Comparison of ENCODE assay signal across 3 cellular contexts in the genomic region with DNA sequence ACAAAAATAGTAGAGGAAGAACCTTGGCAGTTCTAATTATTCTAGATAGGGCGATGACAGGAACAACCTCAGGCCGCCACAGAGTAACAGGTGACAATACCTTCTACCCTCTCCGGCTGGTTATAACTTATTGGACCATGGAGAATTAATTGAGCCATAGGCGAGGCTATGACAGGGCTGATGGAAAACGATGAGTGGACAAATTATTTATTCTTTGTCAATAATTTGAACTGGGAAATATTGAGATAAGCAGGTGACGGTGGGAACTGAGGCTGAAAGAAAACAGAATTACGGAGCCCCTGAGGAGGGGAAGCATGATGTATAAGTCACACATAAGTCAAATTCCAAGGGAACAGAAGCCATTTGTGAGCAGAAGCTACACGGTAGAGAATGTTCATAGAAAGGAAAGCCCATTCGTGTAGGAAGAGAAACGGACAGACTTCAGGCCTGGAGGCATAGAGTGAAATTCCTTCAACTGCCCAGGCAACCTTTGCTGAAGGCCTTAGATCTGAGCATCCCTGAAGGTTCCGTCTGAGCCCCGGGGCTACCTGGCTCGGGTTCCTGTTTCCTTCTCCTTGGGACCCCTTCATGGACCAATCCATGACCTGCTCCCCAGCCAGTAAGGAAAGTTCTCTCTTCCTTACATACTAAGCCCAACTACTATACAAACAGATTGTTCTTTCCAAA.
TF ChIP-seq lines count a peak whose summit lies in the region.

No MANE protein-coding gene starts in this region.

TF ChIP-seq in HepG2, 621 proteins besides CTCF, POLR2A, EP300 and RAD21:
- TF ChIP-seq, protein P1, sequence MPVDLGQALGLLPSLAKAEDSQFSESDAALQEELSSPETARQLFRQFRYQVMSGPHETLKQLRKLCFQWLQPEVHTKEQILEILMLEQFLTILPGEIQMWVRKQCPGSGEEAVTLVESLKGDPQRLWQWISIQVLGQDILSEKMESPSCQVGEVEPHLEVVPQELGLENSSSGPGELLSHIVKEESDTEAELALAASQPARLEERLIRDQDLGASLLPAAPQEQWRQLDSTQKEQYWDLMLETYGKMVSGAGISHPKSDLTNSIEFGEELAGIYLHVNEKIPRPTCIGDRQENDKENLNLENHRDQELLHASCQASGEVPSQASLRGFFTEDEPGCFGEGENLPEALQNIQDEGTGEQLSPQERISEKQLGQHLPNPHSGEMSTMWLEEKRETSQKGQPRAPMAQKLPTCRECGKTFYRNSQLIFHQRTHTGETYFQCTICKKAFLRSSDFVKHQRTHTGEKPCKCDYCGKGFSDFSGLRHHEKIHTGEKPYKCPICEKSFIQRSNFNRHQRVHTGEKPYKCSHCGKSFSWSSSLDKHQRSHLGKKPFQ (CRISPR knock-in tag; IDR thresholded peaks at IDR 0.05; ENCODE audit: insufficient replicate concordance) = no peak
- peak; percentile 45 for TF ChIP-seq MAFF (IDR thresholded peaks at IDR 0.05; ENCODE audit: low read depth, low read length)
- TF ChIP-seq MAFK (conservative IDR thresholded peaks at IDR 0.05 in 1 of 2, IDR thresholded peaks at IDR 0.05 in 1 of 2; ENCODE audit: low read length in 2 of 2) = peak; percentile 70 to 71
TF ChIP-seq in HepG2: peak in this region for 2.

TF ChIP-seq in IMR-90, 13 proteins besides CTCF, POLR2A, EP300 and RAD21:
- TF ChIP-seq MAFK (IDR thresholded peaks at IDR 0.05; ENCODE audit: low read depth, low read length) = peak; percentile 75
- TF ChIP-seq, protein P2, sequence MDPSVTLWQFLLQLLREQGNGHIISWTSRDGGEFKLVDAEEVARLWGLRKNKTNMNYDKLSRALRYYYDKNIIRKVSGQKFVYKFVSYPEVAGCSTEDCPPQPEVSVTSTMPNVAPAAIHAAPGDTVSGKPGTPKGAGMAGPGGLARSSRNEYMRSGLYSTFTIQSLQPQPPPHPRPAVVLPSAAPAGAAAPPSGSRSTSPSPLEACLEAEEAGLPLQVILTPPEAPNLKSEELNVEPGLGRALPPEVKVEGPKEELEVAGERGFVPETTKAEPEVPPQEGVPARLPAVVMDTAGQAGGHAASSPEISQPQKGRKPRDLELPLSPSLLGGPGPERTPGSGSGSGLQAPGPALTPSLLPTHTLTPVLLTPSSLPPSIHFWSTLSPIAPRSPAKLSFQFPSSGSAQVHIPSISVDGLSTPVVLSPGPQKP (IDR thresholded peaks at IDR 0.05; ENCODE audit: borderline replicate concordance, low read depth, low read length) = no peak

TF ChIP-seq in K562, 482 proteins besides CTCF, POLR2A, EP300 and RAD21:
- TF ChIP-seq FOXP1 (CRISPR knock-in tag; IDR thresholded peaks at IDR 0.05) (no peak), ZNF75A (CRISPR knock-in tag; IDR thresholded peaks at IDR 0.05) (no peak), BRCA1 (IDR thresholded peaks at IDR 0.05) (no peak), BRCA1 (CRISPR knock-in tag; IDR thresholded peaks at IDR 0.05) (no peak), NFRKB (IDR thresholded peaks at IDR 0.05; ENCODE audit: low read depth) (no peak), MAFF (IDR thresholded peaks at IDR 0.05; ENCODE audit: low read length) (0 out of 2 replicates have a peak, but pooled peaks have one; percentile 13), RBM17 (IDR thresholded peaks at IDR 0.05; ENCODE audit: borderline replicate concordance, low read depth, low read length) (no peak), FOXJ3 (CRISPR knock-in tag; IDR thresholded peaks at IDR 0.05) (no peak), RUNX1 (IDR thresholded peaks at IDR 0.05; ENCODE audit: low read depth) (no peak), ZNF316 (IDR thresholded peaks at IDR 0.05) (peak; percentile 58), NCOA6 (IDR thresholded peaks at IDR 0.05) (no peak), RFX5 (IDR thresholded peaks at IDR 0.05; ENCODE audit: low read depth, low read length) (no peak), BDP1 (IDR thresholded peaks at IDR 0.05; ENCODE audit: insufficient read depth, insufficient read length) (no peak), ZNF584 (CRISPR knock-in tag; IDR thresholded peaks at IDR 0.05; ENCODE audit: low read depth) (no peak), C11orf30 (IDR thresholded peaks at IDR 0.05; ENCODE audit: low read depth) (peak; percentile 26; the same call in 1 of the 2 replicates), HNRNPL (IDR thresholded peaks at IDR 0.05; ENCODE audit: low read depth, low read length) (no peak)
- TF ChIP-seq, protein P3, sequence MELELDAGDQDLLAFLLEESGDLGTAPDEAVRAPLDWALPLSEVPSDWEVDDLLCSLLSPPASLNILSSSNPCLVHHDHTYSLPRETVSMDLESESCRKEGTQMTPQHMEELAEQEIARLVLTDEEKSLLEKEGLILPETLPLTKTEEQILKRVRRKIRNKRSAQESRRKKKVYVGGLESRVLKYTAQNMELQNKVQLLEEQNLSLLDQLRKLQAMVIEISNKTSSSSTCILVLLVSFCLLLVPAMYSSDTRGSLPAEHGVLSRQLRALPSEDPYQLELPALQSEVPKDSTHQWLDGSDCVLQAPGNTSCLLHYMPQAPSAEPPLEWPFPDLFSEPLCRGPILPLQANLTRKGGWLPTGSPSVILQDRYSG (tag; conservative IDR thresholded peaks at IDR 0.05; ENCODE audit: low read depth) = no peak
- TF ChIP-seq, protein P4, sequence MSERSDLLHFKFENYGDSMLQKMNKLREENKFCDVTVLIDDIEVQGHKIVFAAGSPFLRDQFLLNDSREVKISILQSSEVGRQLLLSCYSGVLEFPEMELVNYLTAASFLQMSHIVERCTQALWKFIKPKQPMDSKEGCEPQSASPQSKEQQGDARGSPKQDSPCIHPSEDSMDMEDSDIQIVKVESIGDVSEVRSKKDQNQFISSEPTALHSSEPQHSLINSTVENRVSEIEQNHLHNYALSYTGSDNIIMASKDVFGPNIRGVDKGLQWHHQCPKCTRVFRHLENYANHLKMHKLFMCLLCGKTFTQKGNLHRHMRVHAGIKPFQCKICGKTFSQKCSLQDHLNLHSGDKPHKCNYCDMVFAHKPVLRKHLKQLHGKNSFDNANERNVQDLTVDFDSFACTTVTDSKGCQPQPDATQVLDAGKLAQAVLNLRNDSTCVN (CRISPR knock-in tag; IDR thresholded peaks at IDR 0.05) = no peak
- TF ChIP-seq, protein P5, sequence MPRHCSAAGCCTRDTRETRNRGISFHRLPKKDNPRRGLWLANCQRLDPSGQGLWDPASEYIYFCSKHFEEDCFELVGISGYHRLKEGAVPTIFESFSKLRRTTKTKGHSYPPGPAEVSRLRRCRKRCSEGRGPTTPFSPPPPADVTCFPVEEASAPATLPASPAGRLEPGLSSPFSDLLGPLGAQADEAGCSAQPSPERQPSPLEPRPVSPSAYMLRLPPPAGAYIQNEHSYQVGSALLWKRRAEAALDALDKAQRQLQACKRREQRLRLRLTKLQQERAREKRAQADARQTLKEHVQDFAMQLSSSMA (CRISPR knock-in tag; IDR thresholded peaks at IDR 0.05) = no peak
TF ChIP-seq in K562: peak in this region for 3.
